In the genomic region with DNA sequence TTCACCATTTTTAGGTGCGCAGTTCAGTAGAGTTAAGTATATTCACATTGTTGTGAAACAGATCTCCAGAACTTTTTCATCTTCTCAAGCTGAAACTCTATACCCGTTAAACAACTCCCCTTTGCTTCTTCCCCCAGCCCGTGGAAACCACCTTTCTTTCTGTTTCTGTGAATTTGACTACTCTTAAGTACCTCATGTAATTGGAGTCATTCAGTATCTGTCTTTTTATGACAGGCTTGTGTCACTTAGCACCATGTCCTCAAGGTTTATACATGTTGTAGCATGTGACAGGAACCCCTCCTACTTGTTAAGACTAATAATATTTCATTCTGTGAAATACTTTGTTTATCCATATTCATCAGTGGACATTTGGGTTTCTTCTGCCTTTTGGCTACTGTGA, we compare ENCODE assay signal across 1 cellular context.
TF ChIP-seq lines count a peak whose summit lies in the region.

No MANE protein-coding gene starts in this region.

TF ChIP-seq in GM12878, 131 proteins besides CTCF, POLR2A, EP300 and RAD21 (continued from another document):
- TF ChIP-seq, protein P1, sequence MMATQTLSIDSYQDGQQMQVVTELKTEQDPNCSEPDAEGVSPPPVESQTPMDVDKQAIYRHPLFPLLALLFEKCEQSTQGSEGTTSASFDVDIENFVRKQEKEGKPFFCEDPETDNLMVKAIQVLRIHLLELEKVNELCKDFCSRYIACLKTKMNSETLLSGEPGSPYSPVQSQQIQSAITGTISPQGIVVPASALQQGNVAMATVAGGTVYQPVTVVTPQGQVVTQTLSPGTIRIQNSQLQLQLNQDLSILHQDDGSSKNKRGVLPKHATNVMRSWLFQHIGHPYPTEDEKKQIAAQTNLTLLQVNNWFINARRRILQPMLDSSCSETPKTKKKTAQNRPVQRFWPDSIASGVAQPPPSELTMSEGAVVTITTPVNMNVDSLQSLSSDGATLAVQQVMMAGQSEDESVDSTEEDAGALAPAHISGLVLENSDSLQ (IDR thresholded peaks at IDR 0.05): peak; percentile 52; the same call in 1 of the 2 replicates
- TF ChIP-seq ATF7 (IDR thresholded peaks at IDR 0.05; ENCODE audit: low read depth) (no peak), ZNF24 (IDR thresholded peaks at IDR 0.05) (no peak), NFIC (IDR thresholded peaks at IDR 0.05; ENCODE audit: low read depth, low read length) (peak; percentile 58; the same call in 1 of the 2 replicates)
